ENCODE assay signal across 10 cellular contexts in genomic region chr1:108232183-108232582, GRCh38. TPM values are rescaled to one million over a fixed set of nuclear protein-coding genes. Genes with fewer than 3 reads are reported as not detected.
"Had no signal": no experiment of that assay in that cellular context is flagged by ENCODE, and none has a peak within 500 bp of the region (broad histone marks: within the 10 kb centered on the region; RNA-seq: fewer than 3 reads in every experiment).

No MANE protein-coding gene starts in this region.

RNA-seq across cellular contexts. Expression of gene NBPF4, which starts 11.7 kb away (rescaled TPM):
- total RNA-seq: activated naive CD4-positive, alpha-beta T cell treated with anti-CD3 and anti-CD28 coated beads for 36 hours; activated naive CD4-positive, alpha-beta T cell treated with anti-CD3 and anti-CD28 coated beads, Interleukin-2, amount 50 U/mL, for 72 hours; activated T-helper 17 cell treated with anti-CD3 and anti-CD28 coated beads, Interleukin-2, amount 50 U/mL, for 72 hours; ascending aorta; astrocyte; body of pancreas; bronchial epithelial cell; cardiac muscle cell; cardiac septum; cerebellum had no signal
